1 cellular context compared by ENCODE assay signal in genomic region chr15:89455535-89455934, GRCh38.
TF ChIP-seq lines count a peak whose summit lies in the region.

No MANE protein-coding gene starts in this region.

TF ChIP-seq in HepG2, 621 proteins besides CTCF, POLR2A, EP300 and RAD21 (continued from another document):
- TF ChIP-seq, protein P1, sequence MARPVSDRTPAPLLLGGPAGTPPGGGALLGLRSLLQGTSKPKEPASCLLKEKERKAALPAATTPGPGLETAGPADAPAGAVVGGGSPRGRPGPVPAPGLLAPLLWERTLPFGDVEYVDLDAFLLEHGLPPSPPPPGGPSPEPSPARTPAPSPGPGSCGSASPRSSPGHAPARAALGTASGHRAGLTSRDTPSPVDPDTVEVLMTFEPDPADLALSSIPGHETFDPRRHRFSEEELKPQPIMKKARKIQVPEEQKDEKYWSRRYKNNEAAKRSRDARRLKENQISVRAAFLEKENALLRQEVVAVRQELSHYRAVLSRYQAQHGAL (CRISPR knock-in tag; IDR thresholded peaks at IDR 0.05; ENCODE audit: not compliant biosample characterization) = no peak
- TF ChIP-seq SALL1 (CRISPR knock-in tag; IDR thresholded peaks at IDR 0.05) (peak; percentile 80), ZNF724P (CRISPR knock-in tag; IDR thresholded peaks at IDR 0.05; ENCODE audit: borderline replicate concordance) (no peak), ZNF816 (CRISPR knock-in tag; IDR thresholded peaks at IDR 0.05; ENCODE audit: borderline replicate concordance) (peak; percentile 65; the same call in 1 of the 2 replicates), MEIS1 (CRISPR knock-in tag; IDR thresholded peaks at IDR 0.05; ENCODE audit: borderline replicate concordance) (no peak), ZNF703 (CRISPR knock-in tag; IDR thresholded peaks at IDR 0.05; ENCODE audit: borderline replicate concordance) (peak; percentile 65; the same call in 1 of the 2 replicates), FLYWCH1 (CRISPR knock-in tag; IDR thresholded peaks at IDR 0.05) (no peak), ZNF678 (CRISPR knock-in tag; IDR thresholded peaks at IDR 0.05) (0 out of 2 replicates have a peak, but pooled peaks have one; percentile 66), FOXA3 (CRISPR knock-in tag; IDR thresholded peaks at IDR 0.05) (peak; percentile 89), PLSCR1 (CRISPR knock-in tag; IDR thresholded peaks at IDR 0.05; ENCODE audit: borderline replicate concordance) (no peak), IRX3 (CRISPR knock-in tag; IDR thresholded peaks at IDR 0.05; ENCODE audit: borderline replicate concordance, low read depth) (peak; percentile 71; the same call in 1 of the 2 replicates), RXRB (CRISPR knock-in tag; IDR thresholded peaks at IDR 0.05; ENCODE audit: borderline replicate concordance) (peak; percentile 84), GTF2F1 (IDR thresholded peaks at IDR 0.05; ENCODE audit: low read length) (no peak), FOXK1 (CRISPR knock-in tag; IDR thresholded peaks at IDR 0.05; ENCODE audit: borderline replicate concordance, low read depth) (peak; percentile 17; the same call in 1 of the 2 replicates), TEAD2 (CRISPR knock-in tag; IDR thresholded peaks at IDR 0.05) (no peak), SALL2 (CRISPR knock-in tag; IDR thresholded peaks at IDR 0.05) (no peak), TMF1 (CRISPR knock-in tag; IDR thresholded peaks at IDR 0.05; ENCODE audit: low read depth) (0 out of 2 replicates have a peak, but pooled peaks have one; percentile 64)
- TF ChIP-seq, protein P2, sequence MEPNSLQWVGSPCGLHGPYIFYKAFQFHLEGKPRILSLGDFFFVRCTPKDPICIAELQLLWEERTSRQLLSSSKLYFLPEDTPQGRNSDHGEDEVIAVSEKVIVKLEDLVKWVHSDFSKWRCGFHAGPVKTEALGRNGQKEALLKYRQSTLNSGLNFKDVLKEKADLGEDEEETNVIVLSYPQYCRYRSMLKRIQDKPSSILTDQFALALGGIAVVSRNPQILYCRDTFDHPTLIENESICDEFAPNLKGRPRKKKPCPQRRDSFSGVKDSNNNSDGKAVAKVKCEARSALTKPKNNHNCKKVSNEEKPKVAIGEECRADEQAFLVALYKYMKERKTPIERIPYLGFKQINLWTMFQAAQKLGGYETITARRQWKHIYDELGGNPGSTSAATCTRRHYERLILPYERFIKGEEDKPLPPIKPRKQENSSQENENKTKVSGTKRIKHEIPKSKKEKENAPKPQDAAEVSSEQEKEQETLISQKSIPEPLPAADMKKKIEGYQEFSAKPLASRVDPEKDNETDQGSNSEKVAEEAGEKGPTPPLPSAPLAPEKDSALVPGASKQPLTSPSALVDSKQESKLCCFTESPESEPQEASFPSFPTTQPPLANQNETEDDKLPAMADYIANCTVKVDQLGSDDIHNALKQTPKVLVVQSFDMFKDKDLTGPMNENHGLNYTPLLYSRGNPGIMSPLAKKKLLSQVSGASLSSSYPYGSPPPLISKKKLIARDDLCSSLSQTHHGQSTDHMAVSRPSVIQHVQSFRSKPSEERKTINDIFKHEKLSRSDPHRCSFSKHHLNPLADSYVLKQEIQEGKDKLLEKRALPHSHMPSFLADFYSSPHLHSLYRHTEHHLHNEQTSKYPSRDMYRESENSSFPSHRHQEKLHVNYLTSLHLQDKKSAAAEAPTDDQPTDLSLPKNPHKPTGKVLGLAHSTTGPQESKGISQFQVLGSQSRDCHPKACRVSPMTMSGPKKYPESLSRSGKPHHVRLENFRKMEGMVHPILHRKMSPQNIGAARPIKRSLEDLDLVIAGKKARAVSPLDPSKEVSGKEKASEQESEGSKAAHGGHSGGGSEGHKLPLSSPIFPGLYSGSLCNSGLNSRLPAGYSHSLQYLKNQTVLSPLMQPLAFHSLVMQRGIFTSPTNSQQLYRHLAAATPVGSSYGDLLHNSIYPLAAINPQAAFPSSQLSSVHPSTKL (CRISPR knock-in tag; IDR thresholded peaks at IDR 0.05) = peak; percentile 71
- TF ChIP-seq, protein P3, sequence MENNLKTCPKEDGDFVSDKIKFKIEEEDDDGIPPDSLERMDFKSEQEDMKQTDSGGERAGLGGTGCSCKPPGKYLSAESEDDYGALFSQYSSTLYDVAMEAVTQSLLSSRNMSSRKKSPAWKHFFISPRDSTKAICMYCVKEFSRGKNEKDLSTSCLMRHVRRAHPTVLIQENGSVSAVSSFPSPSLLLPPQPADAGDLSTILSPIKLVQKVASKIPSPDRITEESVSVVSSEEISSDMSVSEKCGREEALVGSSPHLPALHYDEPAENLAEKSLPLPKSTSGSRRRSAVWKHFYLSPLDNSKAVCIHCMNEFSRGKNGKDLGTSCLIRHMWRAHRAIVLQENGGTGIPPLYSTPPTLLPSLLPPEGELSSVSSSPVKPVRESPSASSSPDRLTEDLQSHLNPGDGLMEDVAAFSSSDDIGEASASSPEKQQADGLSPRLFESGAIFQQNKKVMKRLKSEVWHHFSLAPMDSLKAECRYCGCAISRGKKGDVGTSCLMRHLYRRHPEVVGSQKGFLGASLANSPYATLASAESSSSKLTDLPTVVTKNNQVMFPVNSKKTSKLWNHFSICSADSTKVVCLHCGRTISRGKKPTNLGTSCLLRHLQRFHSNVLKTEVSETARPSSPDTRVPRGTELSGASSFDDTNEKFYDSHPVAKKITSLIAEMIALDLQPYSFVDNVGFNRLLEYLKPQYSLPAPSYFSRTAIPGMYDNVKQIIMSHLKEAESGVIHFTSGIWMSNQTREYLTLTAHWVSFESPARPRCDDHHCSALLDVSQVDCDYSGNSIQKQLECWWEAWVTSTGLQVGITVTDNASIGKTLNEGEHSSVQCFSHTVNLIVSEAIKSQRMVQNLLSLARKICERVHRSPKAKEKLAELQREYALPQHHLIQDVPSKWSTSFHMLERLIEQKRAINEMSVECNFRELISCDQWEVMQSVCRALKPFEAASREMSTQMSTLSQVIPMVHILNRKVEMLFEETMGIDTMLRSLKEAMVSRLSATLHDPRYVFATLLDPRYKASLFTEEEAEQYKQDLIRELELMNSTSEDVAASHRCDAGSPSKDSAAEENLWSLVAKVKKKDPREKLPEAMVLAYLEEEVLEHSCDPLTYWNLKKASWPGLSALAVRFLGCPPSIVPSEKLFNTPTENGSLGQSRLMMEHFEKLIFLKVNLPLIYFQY (CRISPR knock-in tag; IDR thresholded peaks at IDR 0.05; ENCODE audit: borderline replicate concordance) = peak; percentile 28; the same call in 1 of the 2 replicates
- TF ChIP-seq, protein P4, sequence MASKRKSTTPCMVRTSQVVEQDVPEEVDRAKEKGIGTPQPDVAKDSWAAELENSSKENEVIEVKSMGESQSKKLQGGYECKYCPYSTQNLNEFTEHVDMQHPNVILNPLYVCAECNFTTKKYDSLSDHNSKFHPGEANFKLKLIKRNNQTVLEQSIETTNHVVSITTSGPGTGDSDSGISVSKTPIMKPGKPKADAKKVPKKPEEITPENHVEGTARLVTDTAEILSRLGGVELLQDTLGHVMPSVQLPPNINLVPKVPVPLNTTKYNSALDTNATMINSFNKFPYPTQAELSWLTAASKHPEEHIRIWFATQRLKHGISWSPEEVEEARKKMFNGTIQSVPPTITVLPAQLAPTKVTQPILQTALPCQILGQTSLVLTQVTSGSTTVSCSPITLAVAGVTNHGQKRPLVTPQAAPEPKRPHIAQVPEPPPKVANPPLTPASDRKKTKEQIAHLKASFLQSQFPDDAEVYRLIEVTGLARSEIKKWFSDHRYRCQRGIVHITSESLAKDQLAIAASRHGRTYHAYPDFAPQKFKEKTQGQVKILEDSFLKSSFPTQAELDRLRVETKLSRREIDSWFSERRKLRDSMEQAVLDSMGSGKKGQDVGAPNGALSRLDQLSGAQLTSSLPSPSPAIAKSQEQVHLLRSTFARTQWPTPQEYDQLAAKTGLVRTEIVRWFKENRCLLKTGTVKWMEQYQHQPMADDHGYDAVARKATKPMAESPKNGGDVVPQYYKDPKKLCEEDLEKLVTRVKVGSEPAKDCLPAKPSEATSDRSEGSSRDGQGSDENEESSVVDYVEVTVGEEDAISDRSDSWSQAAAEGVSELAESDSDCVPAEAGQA (IDR thresholded peaks at IDR 0.05; ENCODE audit: low read depth) = no peak
- TF ChIP-seq, protein P4 (CRISPR knock-in tag; IDR thresholded peaks at IDR 0.05; ENCODE audit: borderline replicate concordance) = no peak
